27 cellular contexts compared by ENCODE assay signal in genomic region chr9:87748895-87749294, GRCh38.
"Had no signal": no experiment of that assay in that cellular context is flagged by ENCODE, and none has a peak within 500 bp of the region (broad histone marks: within the 10 kb centered on the region; RNA-seq: fewer than 3 reads in every experiment).

No MANE protein-coding gene starts in this region.

- H3K27ac ChIP-seq: ascending aorta, cardiac muscle cell, colonic mucosa, dorsolateral prefrontal cortex, foreskin keratinocyte, testis, WERI-Rb-1 had no signal

- H3K27me3 ChIP-seq: ascending aorta, cardiac muscle cell, colonic mucosa, esophagus muscularis mucosa, foreskin keratinocyte, right lobe of liver, testis had no signal

- H3K9me3 ChIP-seq: colonic mucosa, right lobe of liver, testis had no signal

- H3K4me1 ChIP-seq: ascending aorta, colonic mucosa, esophagus muscularis mucosa, foreskin keratinocyte, testis had no signal

- DNase-seq: activated CD4-positive, alpha-beta T cell treated with anti-CD3 and anti-CD28 coated beads for 48 hours; activated CD4-positive, alpha-beta T cell treated with anti-CD3 and anti-CD28 coated beads, Interleukin-2, amount 50 U/mL, for 48 hours; activated CD8-positive, alpha-beta memory T cell treated with anti-CD3 and anti-CD28 coated beads for 24 hours; activated effector memory CD4-positive, alpha-beta T cell treated with Interleukin-2 at 50 U/mL for 16 hours; activated naive CD4-positive, alpha-beta T cell treated with Interleukin-2 at 50 U/mL for 16 hours; cerebellar nuclear complex; colonic mucosa; dorsolateral prefrontal cortex; effector memory CD4-positive, alpha-beta T cell; foreskin keratinocyte; left colon; mucosa of descending colon; posterior cingulate gyrus; right lobe of liver; stimulated activated CD4-positive, alpha-beta T cell treated with anti-CD3 and anti-CD28 coated beads, Interleukin-2, amount 100 ng/mL, for 48 hours; stimulated activated naive CD8-positive, alpha-beta T cell treated with anti-CD3 and anti-CD28 coated beads, Interleukin-15, Interleukin-2, amounts not matched to agents 100 U/mL and 50 U/mL, for 24 hours; testis; WERI-Rb-1 had no signal

- FAIRE-seq: islet of Langerhans, TTC549, urothelium cell line had no signal

- H3K36me3 ChIP-seq: ascending aorta, cardiac muscle cell, colonic mucosa, esophagus muscularis mucosa, right lobe of liver, WERI-Rb-1 had no signal

- H3K4me3 ChIP-seq: ascending aorta, cardiac muscle cell, colonic mucosa, dorsolateral prefrontal cortex, esophagus muscularis mucosa, lung, mucosa of descending colon, right lobe of liver, testis had no signal

- ATAC-seq: activated CD4-positive, CD25-positive, alpha-beta regulatory T cell treated with anti-CD3 and anti-CD28 coated beads, Interleukin-2, amount 50 U/mL, for 24 hours; foreskin keratinocyte; left colon; mucosa of descending colon; natural killer cell treated with Interleukin-12 subunit alpha and Interleukin-12 subunit beta and Interleukin-15 and Interleukin-18, amount 100 ng/mL, for 72 hours; stimulated activated naive CD8-positive, alpha-beta T cell treated with anti-CD3 and anti-CD28 coated beads, Interleukin-15, Interleukin-2, amounts not matched to agents 100 U/mL and 50 U/mL, for 24 hours had no signal
